Comparison of ENCODE assay signal across 1 cellular context in the genomic region with DNA sequence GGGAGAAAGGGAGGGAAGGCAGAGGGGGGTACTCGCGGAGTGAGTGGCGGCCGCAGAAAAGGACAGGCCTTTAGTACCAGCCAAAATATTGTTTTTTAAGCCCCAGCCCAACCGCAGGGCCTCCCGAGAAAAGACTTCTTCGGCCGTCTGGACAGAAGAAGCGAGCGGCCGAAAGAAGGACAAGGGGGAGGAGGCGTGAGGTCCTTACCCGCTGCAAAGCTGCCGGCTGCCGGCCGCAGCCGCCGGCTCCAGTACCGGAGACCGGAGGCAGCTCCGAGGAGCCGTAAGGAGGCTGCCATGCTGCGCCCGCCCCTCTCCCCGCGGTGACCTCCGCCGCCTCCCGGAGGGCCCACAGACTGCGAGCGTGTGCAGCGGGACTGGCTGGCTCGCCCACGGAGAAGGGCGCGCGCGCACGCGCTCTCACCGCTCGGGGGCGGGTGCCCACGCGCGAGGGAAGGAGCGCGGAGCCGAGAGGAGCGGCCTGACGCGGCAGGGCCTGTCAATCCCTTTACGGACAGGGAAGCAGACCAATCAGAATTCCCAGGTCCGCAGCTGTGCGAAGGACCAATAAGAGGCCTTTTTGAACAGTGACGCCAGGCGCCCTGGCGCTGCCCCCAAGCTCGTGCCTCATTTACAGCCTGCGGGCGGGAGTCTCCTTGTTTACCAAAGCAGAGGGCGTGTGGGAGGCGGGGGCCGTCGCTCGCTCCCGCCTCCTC.
TF ChIP-seq lines count a peak whose summit lies in the region.

Gene HIBADH, minus strand, starts transcription at position 394 of the 716 bp plus-strand sequence. Its CDS starts 95 bp downstream, at position 299.

TF ChIP-seq in HepG2, 621 proteins besides CTCF, POLR2A, EP300 and RAD21 (continued from another document and continues in another):
- no peak for TF ChIP-seq GMEB2 (CRISPR knock-in tag; IDR thresholded peaks at IDR 0.05; ENCODE audit: low read depth)
- TF ChIP-seq ZC3H13 (CRISPR knock-in tag; IDR thresholded peaks at IDR 0.05), result no peak
- TF ChIP-seq ZSCAN9 (CRISPR knock-in tag; IDR thresholded peaks at IDR 0.05; ENCODE audit: borderline replicate concordance), result peak; percentile 56; the same call in 1 of the 2 replicates
- peak; percentile 31; the same call in 1 of the 2 replicates for TF ChIP-seq NKX3-1 (CRISPR knock-in tag; IDR thresholded peaks at IDR 0.05)
- TF ChIP-seq, protein P1, sequence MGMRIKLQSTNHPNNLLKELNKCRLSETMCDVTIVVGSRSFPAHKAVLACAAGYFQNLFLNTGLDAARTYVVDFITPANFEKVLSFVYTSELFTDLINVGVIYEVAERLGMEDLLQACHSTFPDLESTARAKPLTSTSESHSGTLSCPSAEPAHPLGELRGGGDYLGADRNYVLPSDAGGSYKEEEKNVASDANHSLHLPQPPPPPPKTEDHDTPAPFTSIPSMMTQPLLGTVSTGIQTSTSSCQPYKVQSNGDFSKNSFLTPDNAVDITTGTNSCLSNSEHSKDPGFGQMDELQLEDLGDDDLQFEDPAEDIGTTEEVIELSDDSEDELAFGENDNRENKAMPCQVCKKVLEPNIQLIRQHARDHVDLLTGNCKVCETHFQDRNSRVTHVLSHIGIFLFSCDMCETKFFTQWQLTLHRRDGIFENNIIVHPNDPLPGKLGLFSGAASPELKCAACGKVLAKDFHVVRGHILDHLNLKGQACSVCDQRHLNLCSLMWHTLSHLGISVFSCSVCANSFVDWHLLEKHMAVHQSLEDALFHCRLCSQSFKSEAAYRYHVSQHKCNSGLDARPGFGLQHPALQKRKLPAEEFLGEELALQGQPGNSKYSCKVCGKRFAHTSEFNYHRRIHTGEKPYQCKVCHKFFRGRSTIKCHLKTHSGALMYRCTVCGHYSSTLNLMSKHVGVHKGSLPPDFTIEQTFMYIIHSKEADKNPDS (CRISPR knock-in tag; IDR thresholded peaks at IDR 0.05), result peak; percentile 82; the same call in 1 of the 2 replicates
- TF ChIP-seq JUND (CRISPR knock-in tag; IDR thresholded peaks at IDR 0.05), result no peak
- peak; percentile 78 for TF ChIP-seq PHF8 (CRISPR knock-in tag; IDR thresholded peaks at IDR 0.05)
- TF ChIP-seq PRDM10 (CRISPR knock-in tag; IDR thresholded peaks at IDR 0.05; ENCODE audit: low read depth), result no peak
- TF ChIP-seq CBX5 (CRISPR knock-in tag; IDR thresholded peaks at IDR 0.05; ENCODE audit: borderline replicate concordance), result peak; percentile 59; the same call in 1 of the 2 replicates
- TF ChIP-seq PHF21A (CRISPR knock-in tag; IDR thresholded peaks at IDR 0.05), result 0 out of 2 replicates have a peak, but pooled peaks have one; percentile 41
- peak; percentile 64 for TF ChIP-seq KDM5B (CRISPR knock-in tag; IDR thresholded peaks at IDR 0.05; ENCODE audit: borderline replicate concordance)
- TF ChIP-seq HCFC1 (IDR thresholded peaks at IDR 0.05; ENCODE audit: low read depth, low read length), result no peak
- no peak for TF ChIP-seq ZNF879 (CRISPR knock-in tag; IDR thresholded peaks at IDR 0.05)
- TF ChIP-seq SRSF4 (IDR thresholded peaks at IDR 0.05; ENCODE audit: low read depth, low read length, poor library complexity, severe bottlenecking), result no peak
- no peak for TF ChIP-seq ZNF550 (CRISPR knock-in tag; IDR thresholded peaks at IDR 0.05; ENCODE audit: borderline replicate concordance)
- TF ChIP-seq, protein P2, sequence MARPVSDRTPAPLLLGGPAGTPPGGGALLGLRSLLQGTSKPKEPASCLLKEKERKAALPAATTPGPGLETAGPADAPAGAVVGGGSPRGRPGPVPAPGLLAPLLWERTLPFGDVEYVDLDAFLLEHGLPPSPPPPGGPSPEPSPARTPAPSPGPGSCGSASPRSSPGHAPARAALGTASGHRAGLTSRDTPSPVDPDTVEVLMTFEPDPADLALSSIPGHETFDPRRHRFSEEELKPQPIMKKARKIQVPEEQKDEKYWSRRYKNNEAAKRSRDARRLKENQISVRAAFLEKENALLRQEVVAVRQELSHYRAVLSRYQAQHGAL (CRISPR knock-in tag; IDR thresholded peaks at IDR 0.05; ENCODE audit: not compliant biosample characterization), result no peak
- TF ChIP-seq, protein P3, sequence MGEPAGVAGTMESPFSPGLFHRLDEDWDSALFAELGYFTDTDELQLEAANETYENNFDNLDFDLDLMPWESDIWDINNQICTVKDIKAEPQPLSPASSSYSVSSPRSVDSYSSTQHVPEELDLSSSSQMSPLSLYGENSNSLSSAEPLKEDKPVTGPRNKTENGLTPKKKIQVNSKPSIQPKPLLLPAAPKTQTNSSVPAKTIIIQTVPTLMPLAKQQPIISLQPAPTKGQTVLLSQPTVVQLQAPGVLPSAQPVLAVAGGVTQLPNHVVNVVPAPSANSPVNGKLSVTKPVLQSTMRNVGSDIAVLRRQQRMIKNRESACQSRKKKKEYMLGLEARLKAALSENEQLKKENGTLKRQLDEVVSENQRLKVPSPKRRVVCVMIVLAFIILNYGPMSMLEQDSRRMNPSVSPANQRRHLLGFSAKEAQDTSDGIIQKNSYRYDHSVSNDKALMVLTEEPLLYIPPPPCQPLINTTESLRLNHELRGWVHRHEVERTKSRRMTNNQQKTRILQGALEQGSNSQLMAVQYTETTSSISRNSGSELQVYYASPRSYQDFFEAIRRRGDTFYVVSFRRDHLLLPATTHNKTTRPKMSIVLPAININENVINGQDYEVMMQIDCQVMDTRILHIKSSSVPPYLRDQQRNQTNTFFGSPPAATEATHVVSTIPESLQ (CRISPR knock-in tag; conservative IDR thresholded peaks at IDR 0.05), result no peak
- no peak for TF ChIP-seq ZSCAN22 (CRISPR knock-in tag; IDR thresholded peaks at IDR 0.05)
- TF ChIP-seq ZNF264 (CRISPR knock-in tag; IDR thresholded peaks at IDR 0.05), result no peak
- no peak; the same call in 1 of the 2 replicates for TF ChIP-seq ZMYM2 (CRISPR knock-in tag; IDR thresholded peaks at IDR 0.05)
- no peak for TF ChIP-seq ZNF496 (CRISPR knock-in tag; IDR thresholded peaks at IDR 0.05; ENCODE audit: insufficient replicate concordance)
- peak; percentile 72 for TF ChIP-seq AGO1 (IDR thresholded peaks at IDR 0.05; ENCODE audit: low read depth, low read length, poor library complexity, severe bottlenecking)
- TF ChIP-seq ZBTB21 (CRISPR knock-in tag; IDR thresholded peaks at IDR 0.05), result no peak; the same call in 1 of the 2 replicates
- no peak for TF ChIP-seq ARHGAP35 (CRISPR knock-in tag; IDR thresholded peaks at IDR 0.05; ENCODE audit: borderline replicate concordance)
- TF ChIP-seq ZNF101 (CRISPR knock-in tag; IDR thresholded peaks at IDR 0.05; ENCODE audit: borderline replicate concordance, low read depth), result no peak
- TF ChIP-seq NFRKB (IDR thresholded peaks at IDR 0.05), result no peak
- no peak; the same call in none of the 2 replicates for TF ChIP-seq MED1 (CRISPR knock-in tag; IDR thresholded peaks at IDR 0.05)
- TF ChIP-seq SP4 (CRISPR knock-in tag; IDR thresholded peaks at IDR 0.05), result peak; percentile 95
- no peak for TF ChIP-seq CHCHD3 (CRISPR knock-in tag; IDR thresholded peaks at IDR 0.05)
- peak; percentile 84 for TF ChIP-seq GABPB1 (CRISPR knock-in tag; IDR thresholded peaks at IDR 0.05)
- TF ChIP-seq KLF13 (CRISPR knock-in tag; IDR thresholded peaks at IDR 0.05), result no peak
- no peak for TF ChIP-seq ETS1 (CRISPR knock-in tag; IDR thresholded peaks at IDR 0.05)
- TF ChIP-seq SP2 (CRISPR knock-in tag; IDR thresholded peaks at IDR 0.05), result peak; percentile 98
- TF ChIP-seq ZNF619 (CRISPR knock-in tag; IDR thresholded peaks at IDR 0.05), result no peak
- TF ChIP-seq, protein P4, sequence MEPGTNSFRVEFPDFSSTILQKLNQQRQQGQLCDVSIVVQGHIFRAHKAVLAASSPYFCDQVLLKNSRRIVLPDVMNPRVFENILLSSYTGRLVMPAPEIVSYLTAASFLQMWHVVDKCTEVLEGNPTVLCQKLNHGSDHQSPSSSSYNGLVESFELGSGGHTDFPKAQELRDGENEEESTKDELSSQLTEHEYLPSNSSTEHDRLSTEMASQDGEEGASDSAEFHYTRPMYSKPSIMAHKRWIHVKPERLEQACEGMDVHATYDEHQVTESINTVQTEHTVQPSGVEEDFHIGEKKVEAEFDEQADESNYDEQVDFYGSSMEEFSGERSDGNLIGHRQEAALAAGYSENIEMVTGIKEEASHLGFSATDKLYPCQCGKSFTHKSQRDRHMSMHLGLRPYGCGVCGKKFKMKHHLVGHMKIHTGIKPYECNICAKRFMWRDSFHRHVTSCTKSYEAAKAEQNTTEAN (CRISPR knock-in tag; conservative IDR thresholded peaks at IDR 0.05), result no peak
- peak; percentile 28; the same call in 1 of the 2 replicates for TF ChIP-seq RNF219 (CRISPR knock-in tag; IDR thresholded peaks at IDR 0.05)
- no peak for TF ChIP-seq ZNF253 (CRISPR knock-in tag; IDR thresholded peaks at IDR 0.05; ENCODE audit: borderline replicate concordance)
- TF ChIP-seq, protein P5, sequence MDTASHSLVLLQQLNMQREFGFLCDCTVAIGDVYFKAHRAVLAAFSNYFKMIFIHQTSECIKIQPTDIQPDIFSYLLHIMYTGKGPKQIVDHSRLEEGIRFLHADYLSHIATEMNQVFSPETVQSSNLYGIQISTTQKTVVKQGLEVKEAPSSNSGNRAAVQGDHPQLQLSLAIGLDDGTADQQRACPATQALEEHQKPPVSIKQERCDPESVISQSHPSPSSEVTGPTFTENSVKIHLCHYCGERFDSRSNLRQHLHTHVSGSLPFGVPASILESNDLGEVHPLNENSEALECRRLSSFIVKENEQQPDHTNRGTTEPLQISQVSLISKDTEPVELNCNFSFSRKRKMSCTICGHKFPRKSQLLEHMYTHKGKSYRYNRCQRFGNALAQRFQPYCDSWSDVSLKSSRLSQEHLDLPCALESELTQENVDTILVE (CRISPR knock-in tag; IDR thresholded peaks at IDR 0.05), result peak; percentile 41; the same call in 1 of the 2 replicates
- TF ChIP-seq ZNF124 (CRISPR knock-in tag; IDR thresholded peaks at IDR 0.05), result no peak
- TF ChIP-seq TARDBP (CRISPR knock-in tag; IDR thresholded peaks at IDR 0.05), result 0 out of 2 replicates have a peak, but pooled peaks have one; percentile 38
- no peak for TF ChIP-seq MED13 (CRISPR knock-in tag; IDR thresholded peaks at IDR 0.05)
- no peak for TF ChIP-seq RAD51 (IDR thresholded peaks at IDR 0.05; ENCODE audit: borderline replicate concordance)
- TF ChIP-seq, protein P6, sequence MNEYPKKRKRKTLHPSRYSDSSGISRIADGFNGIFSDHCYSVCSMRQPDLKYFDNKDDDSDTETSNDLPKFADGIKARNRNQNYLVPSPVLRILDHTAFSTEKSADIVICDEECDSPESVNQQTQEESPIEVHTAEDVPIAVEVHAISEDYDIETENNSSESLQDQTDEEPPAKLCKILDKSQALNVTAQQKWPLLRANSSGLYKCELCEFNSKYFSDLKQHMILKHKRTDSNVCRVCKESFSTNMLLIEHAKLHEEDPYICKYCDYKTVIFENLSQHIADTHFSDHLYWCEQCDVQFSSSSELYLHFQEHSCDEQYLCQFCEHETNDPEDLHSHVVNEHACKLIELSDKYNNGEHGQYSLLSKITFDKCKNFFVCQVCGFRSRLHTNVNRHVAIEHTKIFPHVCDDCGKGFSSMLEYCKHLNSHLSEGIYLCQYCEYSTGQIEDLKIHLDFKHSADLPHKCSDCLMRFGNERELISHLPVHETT (CRISPR knock-in tag; conservative IDR thresholded peaks at IDR 0.05), result no peak
